9 cellular contexts compared by ENCODE assay signal in the genomic region with DNA sequence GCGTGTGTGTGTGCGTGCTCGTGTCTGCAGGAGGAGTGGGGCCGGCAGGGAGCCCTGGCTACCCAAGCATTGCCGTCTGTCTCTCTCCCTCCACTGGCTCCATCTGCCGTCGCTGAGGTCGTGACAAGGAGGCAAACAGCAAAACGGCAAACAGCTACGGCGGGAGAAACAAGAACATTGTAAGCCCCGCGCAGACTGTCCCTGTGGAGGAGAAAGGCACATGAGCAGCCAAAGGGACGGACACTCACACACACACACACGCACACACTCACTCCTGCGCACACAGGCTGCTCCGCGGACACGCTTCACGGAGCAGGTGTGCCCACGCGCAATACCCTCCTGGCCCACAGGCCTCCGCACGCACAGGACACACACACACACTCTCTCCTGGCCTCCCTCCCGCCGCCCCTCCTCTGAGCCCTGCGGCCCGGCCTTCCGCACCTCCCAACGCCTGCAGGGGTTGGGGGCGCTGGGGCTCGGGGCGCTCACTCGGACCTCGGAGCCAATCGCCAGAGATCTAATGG. TPM values are rescaled to one million over a fixed set of nuclear protein-coding genes. Genes with fewer than 3 reads are reported as not detected.
A peak's percentile ranks its signal among the peaks of the same experiment; 100 is the strongest.
DNase-seq lines count a peak whose midpoint lies in the region; ATAC-seq lines count a peak whose summit lies in the region.
"Had no signal": no experiment of that assay in that cellular context is flagged by ENCODE, and none has a peak within 500 bp of the region (broad histone marks: within the 10 kb centered on the region; RNA-seq: fewer than 3 reads in every experiment).

No MANE protein-coding gene starts in this region.

- peak; percentile 40 for ATAC-seq in HG03432 (IDR thresholded peaks at IDR 0.05; ENCODE audit: unreplicated experiment)

- H3K36me3 Mint-ChIP-seq in activated T-helper 2 cell treated with anti-CD3 and anti-CD28 coated beads, Interferon-gamma antibody, Interleukin-2, Interleukin-4, amounts not matched to agents 10 μg/mL and 5 μg/mL and 100 μg/mL, durations not matched to agents 14 hours and 24 hours and 36 hours (ENCODE audit: low read depth), result no peaks in the 10 kb centered on the region

- no peaks in the 10 kb centered on the region for H3K9me3 ChIP-seq in iPS-18a (ENCODE audit: control insufficient read depth, low read depth, low read length)

- no peak overlapping the region for H3K9ac ChIP-seq in iPS-18a (ENCODE audit: low read length)

- peak overlapping the region; percentile 48 for H3K4me3 Mint-ChIP-seq in activated T-helper 2 cell treated with anti-CD3 and anti-CD28 coated beads, Interferon-gamma antibody, Interleukin-2, Interleukin-4, amounts not matched to agents 10 μg/mL and 5 μg/mL and 100 μg/mL, durations not matched to agents 14 hours and 24 hours and 36 hours (ENCODE audit: low read depth)

- H3K27me3 ChIP-seq in iPS-18a (ENCODE audit: control insufficient read depth, insufficient read depth, low read length), result peaks cover 98% of the 10 kb centered on the region

- DNase-seq in DMS 273 (lab: John Stamatoyannopoulos, UW; ENCODE audit: unreplicated experiment) (peak; percentile 65), DMS 273 treated with DMSO at 0.1 percent for 48 hours (lab: John Stamatoyannopoulos, UW) (no peak)
- no peak for DNase-seq in activated T-helper 2 cell treated with anti-CD3 and anti-CD28 coated beads, Interferon-gamma antibody, Interleukin-2, Interleukin-4, amounts not matched to agents 10 μg/mL and 5 μg/mL and 100 μg/mL, durations not matched to agents 14 hours and 24 hours and 36 hours (ENCODE audit: low spot score)
- peak; percentile 37 for DNase-seq in stimulated activated naive CD4-positive, alpha-beta T cell treated with Interleukin-2 at 50 U/mL for 16 hours (lab: John Stamatoyannopoulos, UW)
- DNase-seq in effector CD4-positive, alpha-beta T cell, result no peak
- DNase-seq in stimulated activated CD4-positive, alpha-beta T cell treated with anti-CD3 and anti-CD28 coated beads, Interleukin-12 subunit alpha, Interleukin-12 subunit beta, amount 100 ng/mL, for 4 hours, result no peak

- H3K4me1 Mint-ChIP-seq in activated T-helper 2 cell treated with anti-CD3 and anti-CD28 coated beads, Interferon-gamma antibody, Interleukin-2, Interleukin-4, amounts not matched to agents 10 μg/mL and 5 μg/mL and 100 μg/mL, durations not matched to agents 14 hours and 24 hours and 36 hours (ENCODE audit: low read depth), result peaks cover 23% of the 10 kb centered on the region

- peaks cover 28% of the 10 kb centered on the region for H3K4me1 ChIP-seq in iPS-18a (ENCODE audit: control insufficient read depth, low read depth, low read length)

- no peaks in the 10 kb centered on the region for H3K9me3 Mint-ChIP-seq in activated T-helper 2 cell treated with anti-CD3 and anti-CD28 coated beads, Interferon-gamma antibody, Interleukin-2, Interleukin-4, amounts not matched to agents 10 μg/mL and 5 μg/mL and 100 μg/mL, durations not matched to agents 14 hours and 24 hours and 36 hours

- intact Hi-C loops in activated T-helper 2 cell treated with anti-CD3 and anti-CD28 coated beads, Interferon-gamma antibody, Interleukin-2, Interleukin-4, amounts not matched to agents 10 μg/mL and 5 μg/mL and 100 μg/mL, durations not matched to agents 14 hours and 24 hours and 36 hours (cut with micrococcal nuclease), result no loop called here

- peak overlapping the region; percentile 64 for H3K4me3 ChIP-seq in iPS-18a (ENCODE audit: low read length)

- H3K27ac ChIP-seq in iPS-18a (ENCODE audit: low read length), result no peak overlapping the region
- H3K27ac ChIP-seq: 22Rv1 had no signal

- H3K27ac Mint-ChIP-seq in activated T-helper 2 cell treated with anti-CD3 and anti-CD28 coated beads, Interferon-gamma antibody, Interleukin-2, Interleukin-4, amounts not matched to agents 10 μg/mL and 5 μg/mL and 100 μg/mL, durations not matched to agents 14 hours and 24 hours and 36 hours, result no peak overlapping the region

- H3K36me3 ChIP-seq in iPS-18a (ENCODE audit: control insufficient read depth, low read depth, low read length), result no peaks in the 10 kb centered on the region

- peaks cover 10% of the 10 kb centered on the region for H3K27me3 Mint-ChIP-seq in activated T-helper 2 cell treated with anti-CD3 and anti-CD28 coated beads, Interferon-gamma antibody, Interleukin-2, Interleukin-4, amounts not matched to agents 10 μg/mL and 5 μg/mL and 100 μg/mL, durations not matched to agents 14 hours and 24 hours and 36 hours (ENCODE audit: low read depth)

RNA-seq across cellular contexts. Expression of gene CISTR, which starts 0.9 kb away (rescaled TPM):
- total RNA-seq in activated T-helper 2 cell treated with anti-CD3 and anti-CD28 coated beads, Interferon-gamma antibody, Interleukin-2, Interleukin-4, amounts not matched to agents 10 μg/mL and 5 μg/mL and 100 μg/mL, durations not matched to agents 14 hours and 24 hours and 36 hours, result not detected in 2 replicates

RNA-seq across cellular contexts. Expression of gene CALCOCO1, which starts 23.6 kb away (rescaled TPM):
- 19.8 and 22.4 TPM in 2 replicates for total RNA-seq in activated T-helper 2 cell treated with anti-CD3 and anti-CD28 coated beads, Interferon-gamma antibody, Interleukin-2, Interleukin-4, amounts not matched to agents 10 μg/mL and 5 μg/mL and 100 μg/mL, durations not matched to agents 14 hours and 24 hours and 36 hours

Comparison
In these comparisons a context has a peak if more than half of its experiments do, and no peak if none do; other contexts are left out.
1. DNase-seq: peak in DMS 273 (single experiment) and stimulated activated naive CD4-positive, alpha-beta T cell treated with Interleukin-2 at 50 U/mL for 16 hours (single experiment); none in DMS 273 treated with DMSO at 0.1 percent for 48 hours (single experiment), activated T-helper 2 cell treated with anti-CD3 and anti-CD28 coated beads, Interferon-gamma antibody, Interleukin-2, Interleukin-4, amounts not matched to agents 10 μg/mL and 5 μg/mL and 100 μg/mL, durations not matched to agents 14 hours and 24 hours and 36 hours (single experiment), effector CD4-positive, alpha-beta T cell (single experiment) and stimulated activated CD4-positive, alpha-beta T cell treated with anti-CD3 and anti-CD28 coated beads, Interleukin-12 subunit alpha, Interleukin-12 subunit beta, amount 100 ng/mL, for 4 hours (single experiment).